In the genomic region with DNA sequence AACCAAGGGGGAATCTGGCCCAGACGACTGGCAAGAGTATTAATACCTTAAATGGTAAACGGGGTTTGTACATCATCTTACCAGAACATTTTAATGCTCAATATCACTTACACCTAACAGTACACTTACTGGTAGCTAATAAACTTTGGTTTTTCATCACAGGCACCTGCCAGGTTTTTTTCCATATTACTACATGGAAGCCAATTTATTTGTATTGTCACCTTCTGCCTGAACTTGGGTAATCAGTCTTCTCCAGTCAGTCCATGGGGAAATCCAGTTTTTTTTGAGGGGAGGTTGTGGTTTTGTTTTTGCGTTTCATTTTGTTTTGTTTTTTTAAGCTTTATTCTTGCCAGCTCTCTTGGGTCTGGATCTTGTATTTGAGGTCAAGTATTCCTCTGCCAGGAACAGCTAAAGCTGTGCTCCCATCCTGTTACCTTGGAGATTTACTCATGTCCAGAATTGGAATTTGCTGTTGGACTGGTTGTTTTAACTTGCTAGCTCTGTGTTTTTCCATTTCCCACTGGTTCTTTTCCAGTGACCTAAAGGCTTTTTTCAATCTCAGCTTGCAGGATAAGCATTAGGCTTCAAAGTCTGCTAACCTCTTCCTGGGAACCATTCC, we compare ENCODE assay signal across 18 cellular contexts. TPM values are rescaled to one million over a fixed set of nuclear protein-coding genes. Genes with fewer than 3 reads are reported as not detected.
A peak's percentile ranks its signal among the peaks of the same experiment; 100 is the strongest.
DNase-seq lines count a peak whose midpoint lies in the region; TF ChIP-seq lines count a peak whose summit lies in the region.
"Had no signal": no experiment of that assay in that cellular context is flagged by ENCODE, and none has a peak within 500 bp of the region (broad histone marks: within the 10 kb centered on the region; RNA-seq: fewer than 3 reads in every experiment).

No MANE protein-coding gene starts in this region.

- no peak overlapping the region for H3K4me2 ChIP-seq in neural cell (ENCODE audit: low read length)
- H3K4me2 ChIP-seq: neural progenitor cell had no signal

- H3K79me2 ChIP-seq in neural cell (replicated peaks; ENCODE audit: insufficient read depth, low read length): no peaks in the 10 kb centered on the region

- H3K36me3 ChIP-seq in neural cell (ENCODE audit: insufficient read depth, low read length): no peaks in the 10 kb centered on the region
- no peaks in the 10 kb centered on the region for H3K36me3 ChIP-seq in uterus
- H3K36me3 ChIP-seq: brain microvascular endothelial cell had no signal

- TF ChIP-seq CTCF in neural cell (IDR thresholded peaks at IDR 0.05; ENCODE audit: poor library complexity, severe bottlenecking) (no peak), uterus (IDR thresholded peaks at IDR 0.05) (no peak)

- H4K20me1 ChIP-seq in neural cell (ENCODE audit: insufficient read depth): no peaks in the 10 kb centered on the region

- peak; percentile 85 for DNase-seq in astrocyte of the hippocampus (ENCODE audit: low read depth, low spot score)
- DNase-seq in fibroblast of peridontal ligament (ENCODE audit: extremely low read depth): peak; percentile 82
- no peak for DNase-seq in uterus
- no peak for DNase-seq in iPS-NIHi11 (ENCODE audit: low spot score)
- no peak for DNase-seq in NCI-H2029 (lab: John Stamatoyannopoulos, UW)
- no peak for DNase-seq in stimulated activated CD4-positive, alpha-beta T cell treated with anti-CD3 and anti-CD28 coated beads, Interleukin-12 subunit alpha, Interleukin-12 subunit beta, amount 100 ng/mL, for 4 hours
- DNase-seq: activated CD4-positive, alpha-beta memory T cell treated with anti-CD3 and anti-CD28 coated beads, Interleukin-2, amount 10 ng/mL, durations not matched to agents 7 days and 5 days; brain microvascular endothelial cell; CD4-positive, CD25-positive, alpha-beta regulatory T cell; EL; NCI-H1417 treated with DMSO at 0.1 percent for 48 hours; NCI-H510A had no signal

- TF ChIP-seq EP300 in neural cell (conservative IDR thresholded peaks at IDR 0.05; ENCODE audit: poor library complexity, severe bottlenecking): no peak

- H3K9me3 ChIP-seq in neural cell (ENCODE audit: low read length) (no peaks in the 10 kb centered on the region), uterus (no peaks in the 10 kb centered on the region)

- intact Hi-C loops in uterus (cut with DNase I; ENCODE audit: low total_unique reads): no loop called here

- H3F3A ChIP-seq in neural cell (ENCODE audit: insufficient read depth, low read length, poor library complexity, severe bottlenecking): no peaks in the 10 kb centered on the region

- peaks cover 0 to 6% of the 10 kb centered on the region in 2 donors for H3K4me1 ChIP-seq in uterus
- H3K4me1 ChIP-seq: neural progenitor cell had no signal

- H3K27ac ChIP-seq in neural cell (ENCODE audit: low read length) (peak overlapping the region; percentile 86), uterus (peak overlapping the region; percentile 35 to 42)
- H3K27ac ChIP-seq: brain microvascular endothelial cell, neural progenitor cell had no signal

- no peak for TF ChIP-seq RAD21 in neural cell (conservative IDR thresholded peaks at IDR 0.05)

- H3K4me3 ChIP-seq in neural cell (ENCODE audit: low read length): no peak overlapping the region
- H3K4me3 ChIP-seq in uterus: no peak overlapping the region
- H3K4me3 ChIP-seq: K562, lung, neural progenitor cell had no signal

- no peak for TF ChIP-seq POLR2A in uterus (IDR thresholded peaks at IDR 0.05)

- H2AFZ ChIP-seq in neural cell (ENCODE audit: low read depth, low read length): no peak overlapping the region
- H2AFZ ChIP-seq: neural progenitor cell had no signal

- no peak overlapping the region for H3K9ac ChIP-seq in neural cell (ENCODE audit: low read length)
- H3K9ac ChIP-seq: neural progenitor cell had no signal

- H3K9me2 ChIP-seq in neural cell (ENCODE audit: insufficient read depth, low read length): no peaks in the 10 kb centered on the region

- H3K27me3 ChIP-seq in neural cell (ENCODE audit: insufficient read depth, low read depth, low read length) (no peaks in the 10 kb centered on the region), uterus (no peaks in the 10 kb centered on the region)
- H3K27me3 ChIP-seq: brain microvascular endothelial cell, neural progenitor cell had no signal

TF ChIP-seq in neural cell, 6 proteins besides CTCF, POLR2A, EP300 and RAD21:
- no peak for TF ChIP-seq SMC3 (conservative IDR thresholded peaks at IDR 0.05; ENCODE audit: poor library complexity)
- no peak for TF ChIP-seq TAF1 (IDR thresholded peaks at IDR 0.05; ENCODE audit: low read depth)
- no peak for TF ChIP-seq MXI1 (conservative IDR thresholded peaks at IDR 0.05; ENCODE audit: poor library complexity, severe bottlenecking)
- TF ChIP-seq, protein P1, sequence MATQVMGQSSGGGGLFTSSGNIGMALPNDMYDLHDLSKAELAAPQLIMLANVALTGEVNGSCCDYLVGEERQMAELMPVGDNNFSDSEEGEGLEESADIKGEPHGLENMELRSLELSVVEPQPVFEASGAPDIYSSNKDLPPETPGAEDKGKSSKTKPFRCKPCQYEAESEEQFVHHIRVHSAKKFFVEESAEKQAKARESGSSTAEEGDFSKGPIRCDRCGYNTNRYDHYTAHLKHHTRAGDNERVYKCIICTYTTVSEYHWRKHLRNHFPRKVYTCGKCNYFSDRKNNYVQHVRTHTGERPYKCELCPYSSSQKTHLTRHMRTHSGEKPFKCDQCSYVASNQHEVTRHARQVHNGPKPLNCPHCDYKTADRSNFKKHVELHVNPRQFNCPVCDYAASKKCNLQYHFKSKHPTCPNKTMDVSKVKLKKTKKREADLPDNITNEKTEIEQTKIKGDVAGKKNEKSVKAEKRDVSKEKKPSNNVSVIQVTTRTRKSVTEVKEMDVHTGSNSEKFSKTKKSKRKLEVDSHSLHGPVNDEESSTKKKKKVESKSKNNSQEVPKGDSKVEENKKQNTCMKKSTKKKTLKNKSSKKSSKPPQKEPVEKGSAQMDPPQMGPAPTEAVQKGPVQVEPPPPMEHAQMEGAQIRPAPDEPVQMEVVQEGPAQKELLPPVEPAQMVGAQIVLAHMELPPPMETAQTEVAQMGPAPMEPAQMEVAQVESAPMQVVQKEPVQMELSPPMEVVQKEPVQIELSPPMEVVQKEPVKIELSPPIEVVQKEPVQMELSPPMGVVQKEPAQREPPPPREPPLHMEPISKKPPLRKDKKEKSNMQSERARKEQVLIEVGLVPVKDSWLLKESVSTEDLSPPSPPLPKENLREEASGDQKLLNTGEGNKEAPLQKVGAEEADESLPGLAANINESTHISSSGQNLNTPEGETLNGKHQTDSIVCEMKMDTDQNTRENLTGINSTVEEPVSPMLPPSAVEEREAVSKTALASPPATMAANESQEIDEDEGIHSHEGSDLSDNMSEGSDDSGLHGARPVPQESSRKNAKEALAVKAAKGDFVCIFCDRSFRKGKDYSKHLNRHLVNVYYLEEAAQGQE (IDR thresholded peaks at IDR 0.05; ENCODE audit: borderline replicate concordance): no peak
- TF ChIP-seq EZH2 (IDR thresholded peaks at IDR 0.05; ENCODE audit: borderline replicate concordance, insufficient read depth, low read length, poor library complexity, severe bottlenecking): no peak
- TF ChIP-seq POLR2AphosphoS5 (IDR thresholded peaks at IDR 0.05): no peak

RNA-seq across cellular contexts. Expression of a gene that starts 11.1 kb away (rescaled TPM):
- polyA plus RNA-seq in neural cell: 59.1 and 66.8 TPM in 2 replicates
- polyA minus RNA-seq in neural cell: 62.6 and 67.4 TPM in 2 replicates
- 10 to 100 TPM; 19.2 to 74.7 (median 24.9) TPM for total RNA-seq in uterus

RNA-seq across cellular contexts. Expression of a gene that starts 48.9 kb away (rescaled TPM):
- 2.2 and 2.5 TPM in 2 replicates for polyA plus RNA-seq in neural cell
- polyA minus RNA-seq in neural cell: 3.7 and 3.9 TPM in 2 replicates
- total RNA-seq in uterus: 1 to 10 TPM in 2 of 4 donors, under 1 TPM in 2; 0.51 to 4.0 (median 1.0) TPM
- total RNA-seq: activated CD4-positive, alpha-beta memory T cell treated with anti-CD3 and anti-CD28 coated beads, Interleukin-2, amount 10 ng/mL, durations not matched to agents 7 days and 5 days; activated T-helper 17 cell treated with anti-CD3 and anti-CD28 coated beads, Interleukin-2, amount 50 U/mL, for 72 hours; CD4-positive, CD25-positive, alpha-beta regulatory T cell; K562; OCI-LY7 had no signal
- polyA plus RNA-seq: CD4-positive, CD25-positive, alpha-beta regulatory T cell had no signal

Comparison
In these comparisons a context has a peak if more than half of its experiments do, and no peak if none do; other contexts are left out.
1. DNase-seq: peak in astrocyte of the hippocampus (single experiment) and fibroblast of peridontal ligament (single experiment); none in uterus (0 of 2), iPS-NIHi11 (single experiment), NCI-H2029 (single experiment) and stimulated activated CD4-positive, alpha-beta T cell treated with anti-CD3 and anti-CD28 coated beads, Interleukin-12 subunit alpha, Interleukin-12 subunit beta, amount 100 ng/mL, for 4 hours (single experiment).